In the genomic region with DNA sequence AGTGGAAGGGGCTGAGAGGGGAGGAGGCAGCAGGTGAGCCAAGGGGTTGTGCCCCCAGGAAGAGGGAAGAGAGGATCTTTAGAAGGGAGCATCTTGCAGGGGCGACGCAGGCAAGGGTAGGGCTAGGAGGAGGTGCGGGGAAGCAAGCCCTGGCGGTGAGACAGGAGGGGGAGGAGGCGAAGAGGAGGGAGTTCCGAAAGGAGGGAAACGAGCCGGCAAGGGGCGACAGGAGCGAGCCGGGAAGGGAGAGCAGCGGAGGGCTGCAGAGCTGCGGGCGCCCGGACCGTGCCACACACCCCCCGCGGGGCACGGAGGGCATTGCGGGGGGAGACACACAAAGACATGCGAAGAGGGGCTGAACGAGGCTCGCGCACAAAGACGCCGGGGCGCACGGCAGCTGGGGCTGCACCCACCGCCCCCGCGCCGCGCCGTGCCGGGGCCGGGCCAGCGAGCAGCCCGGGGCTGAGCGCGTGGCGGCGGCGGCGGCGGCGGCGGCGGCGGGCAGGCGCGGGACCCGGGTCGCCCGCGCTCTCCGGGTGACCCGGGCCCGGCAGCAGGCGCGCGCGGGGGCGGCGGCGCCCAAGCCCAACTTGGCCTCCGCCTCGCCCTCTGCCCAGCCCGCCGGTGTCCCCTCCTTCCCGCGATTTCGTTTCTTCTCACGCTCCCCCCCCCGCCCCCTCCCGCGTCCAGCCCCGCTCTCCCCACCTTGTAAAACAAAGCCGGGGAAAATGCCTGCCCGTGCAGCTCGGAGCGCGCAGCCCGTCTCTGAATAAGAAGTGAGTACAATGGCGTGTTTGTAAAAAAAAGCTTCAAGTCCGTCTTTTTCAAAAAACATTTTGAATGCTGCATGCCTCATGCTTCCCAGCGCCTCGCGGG, we compare ENCODE assay signal across 1 cellular context.
TF ChIP-seq lines count a peak whose summit lies in the region.

A gene with protein sequence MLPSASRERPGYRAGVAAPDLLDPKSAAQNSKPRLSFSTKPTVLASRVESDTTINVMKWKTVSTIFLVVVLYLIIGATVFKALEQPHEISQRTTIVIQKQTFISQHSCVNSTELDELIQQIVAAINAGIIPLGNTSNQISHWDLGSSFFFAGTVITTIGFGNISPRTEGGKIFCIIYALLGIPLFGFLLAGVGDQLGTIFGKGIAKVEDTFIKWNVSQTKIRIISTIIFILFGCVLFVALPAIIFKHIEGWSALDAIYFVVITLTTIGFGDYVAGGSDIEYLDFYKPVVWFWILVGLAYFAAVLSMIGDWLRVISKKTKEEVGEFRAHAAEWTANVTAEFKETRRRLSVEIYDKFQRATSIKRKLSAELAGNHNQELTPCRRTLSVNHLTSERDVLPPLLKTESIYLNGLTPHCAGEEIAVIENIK (plus strand): TSS at position 206 of the 876 bp plus-strand sequence. CDS start 649 bp downstream, at position 855.

TF ChIP-seq in HEK293, 187 proteins besides CTCF, POLR2A, EP300 and RAD21 (continued from another document):
- TF ChIP-seq, protein P1, sequence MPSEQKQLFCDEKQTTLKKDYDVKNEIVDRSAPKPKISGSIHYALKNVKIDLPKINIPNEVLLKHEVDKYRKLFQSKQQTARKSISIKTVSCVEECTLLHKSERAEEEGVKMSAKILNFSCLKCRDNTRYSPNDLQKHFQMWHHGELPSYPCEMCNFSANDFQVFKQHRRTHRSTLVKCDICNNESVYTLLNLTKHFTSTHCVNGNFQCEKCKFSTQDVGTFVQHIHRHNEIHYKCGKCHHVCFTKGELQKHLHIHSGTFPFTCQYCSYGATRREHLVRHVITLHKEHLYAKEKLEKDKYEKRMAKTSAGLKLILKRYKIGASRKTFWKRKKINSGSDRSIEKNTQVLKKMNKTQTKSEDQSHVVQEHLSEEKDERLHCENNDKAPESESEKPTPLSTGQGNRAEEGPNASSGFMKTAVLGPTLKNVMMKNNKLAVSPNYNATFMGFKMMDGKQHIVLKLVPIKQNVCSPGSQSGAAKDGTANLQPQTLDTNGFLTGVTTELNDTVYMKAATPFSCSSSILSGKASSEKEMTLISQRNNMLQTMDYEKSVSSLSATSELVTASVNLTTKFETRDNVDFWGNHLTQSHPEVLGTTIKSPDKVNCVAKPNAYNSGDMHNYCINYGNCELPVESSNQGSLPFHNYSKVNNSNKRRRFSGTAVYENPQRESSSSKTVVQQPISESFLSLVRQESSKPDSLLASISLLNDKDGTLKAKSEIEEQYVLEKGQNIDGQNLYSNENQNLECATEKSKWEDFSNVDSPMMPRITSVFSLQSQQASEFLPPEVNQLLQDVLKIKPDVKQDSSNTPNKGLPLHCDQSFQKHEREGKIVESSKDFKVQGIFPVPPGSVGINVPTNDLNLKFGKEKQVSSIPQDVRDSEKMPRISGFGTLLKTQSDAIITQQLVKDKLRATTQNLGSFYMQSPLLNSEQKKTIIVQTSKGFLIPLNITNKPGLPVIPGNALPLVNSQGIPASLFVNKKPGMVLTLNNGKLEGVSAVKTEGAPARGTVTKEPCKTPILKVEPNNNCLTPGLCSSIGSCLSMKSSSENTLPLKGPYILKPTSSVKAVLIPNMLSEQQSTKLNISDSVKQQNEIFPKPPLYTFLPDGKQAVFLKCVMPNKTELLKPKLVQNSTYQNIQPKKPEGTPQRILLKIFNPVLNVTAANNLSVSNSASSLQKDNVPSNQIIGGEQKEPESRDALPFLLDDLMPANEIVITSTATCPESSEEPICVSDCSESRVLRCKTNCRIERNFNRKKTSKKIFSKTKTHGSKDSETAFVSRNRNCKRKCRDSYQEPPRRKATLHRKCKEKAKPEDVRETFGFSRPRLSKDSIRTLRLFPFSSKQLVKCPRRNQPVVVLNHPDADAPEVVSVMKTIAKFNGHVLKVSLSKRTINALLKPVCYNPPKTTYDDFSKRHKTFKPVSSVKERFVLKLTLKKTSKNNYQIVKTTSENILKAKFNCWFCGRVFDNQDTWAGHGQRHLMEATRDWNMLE (tag by site-specific recombination; conservative IDR thresholded peaks at IDR 0.05; ENCODE audit: low read depth): no peak
- TF ChIP-seq ZFHX2 (tag by site-specific recombination; conservative IDR thresholded peaks at IDR 0.05): peak; percentile 52; the same call in 1 of the 2 replicates
- no peak for TF ChIP-seq ZFP3 (tag by site-specific recombination; IDR thresholded peaks at IDR 0.05; ENCODE audit: low read depth)
- TF ChIP-seq ZNF473 (tag by site-specific recombination; IDR thresholded peaks at IDR 0.05): no peak
- no peak for TF ChIP-seq ZNF169 (tag by site-specific recombination; IDR thresholded peaks at IDR 0.05)
- TF ChIP-seq ZNF174 (tag by site-specific recombination; IDR thresholded peaks at IDR 0.05): no peak
- peak; percentile 65; the same call in 1 of the 2 replicates for TF ChIP-seq ZBTB20 (tag by site-specific recombination; IDR thresholded peaks at IDR 0.05)
- no peak for TF ChIP-seq ZNF157 (tag by site-specific recombination; IDR thresholded peaks at IDR 0.05)
- TF ChIP-seq, protein P2, sequence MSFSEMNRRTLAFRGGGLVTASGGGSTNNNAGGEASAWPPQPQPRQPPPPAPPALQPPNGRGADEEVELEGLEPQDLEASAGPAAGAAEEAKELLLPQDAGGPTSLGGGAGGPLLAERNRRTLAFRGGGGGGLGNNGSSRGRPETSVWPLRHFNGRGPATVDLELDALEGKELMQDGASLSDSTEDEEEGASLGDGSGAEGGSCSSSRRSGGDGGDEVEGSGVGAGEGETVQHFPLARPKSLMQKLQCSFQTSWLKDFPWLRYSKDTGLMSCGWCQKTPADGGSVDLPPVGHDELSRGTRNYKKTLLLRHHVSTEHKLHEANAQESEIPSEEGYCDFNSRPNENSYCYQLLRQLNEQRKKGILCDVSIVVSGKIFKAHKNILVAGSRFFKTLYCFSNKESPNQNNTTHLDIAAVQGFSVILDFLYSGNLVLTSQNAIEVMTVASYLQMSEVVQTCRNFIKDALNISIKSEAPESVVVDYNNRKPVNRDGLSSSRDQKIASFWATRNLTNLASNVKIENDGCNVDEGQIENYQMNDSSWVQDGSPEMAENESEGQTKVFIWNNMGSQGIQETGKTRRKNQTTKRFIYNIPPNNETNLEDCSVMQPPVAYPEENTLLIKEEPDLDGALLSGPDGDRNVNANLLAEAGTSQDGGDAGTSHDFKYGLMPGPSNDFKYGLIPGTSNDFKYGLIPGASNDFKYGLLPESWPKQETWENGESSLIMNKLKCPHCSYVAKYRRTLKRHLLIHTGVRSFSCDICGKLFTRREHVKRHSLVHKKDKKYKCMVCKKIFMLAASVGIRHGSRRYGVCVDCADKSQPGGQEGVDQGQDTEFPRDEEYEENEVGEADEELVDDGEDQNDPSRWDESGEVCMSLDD (tag by site-specific recombination; IDR thresholded peaks at IDR 0.05): peak; percentile 53; the same call in 1 of the 2 replicates
- TF ChIP-seq ZNF548 (tag by site-specific recombination; IDR thresholded peaks at IDR 0.05): no peak
- peak; percentile 49; the same call in 1 of the 2 replicates for TF ChIP-seq GLIS2 (tag by site-specific recombination; IDR thresholded peaks at IDR 0.05)
- no peak for TF ChIP-seq ZNF558 (tag by site-specific recombination; IDR thresholded peaks at IDR 0.05)
- TF ChIP-seq, protein P3, sequence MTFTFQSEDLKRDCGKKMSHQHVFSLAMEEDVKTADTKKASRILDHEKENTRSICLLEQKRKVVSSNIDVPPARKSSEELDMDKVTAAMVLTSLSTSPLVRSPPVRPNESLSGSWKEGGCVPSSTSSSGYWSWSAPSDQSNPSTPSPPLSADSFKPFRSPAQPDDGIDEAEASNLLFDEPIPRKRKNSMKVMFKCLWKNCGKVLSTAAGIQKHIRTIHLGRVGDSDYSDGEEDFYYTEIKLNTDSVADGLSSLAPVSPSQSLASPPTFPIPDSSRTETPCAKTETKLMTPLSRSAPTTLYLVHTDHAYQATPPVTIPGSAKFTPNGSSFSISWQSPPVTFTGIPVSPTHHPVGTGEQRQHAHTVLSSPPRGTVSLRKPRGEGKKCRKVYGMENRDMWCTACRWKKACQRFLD (tag by site-specific recombination; IDR thresholded peaks at IDR 0.05): no peak
- TF ChIP-seq, protein P4, sequence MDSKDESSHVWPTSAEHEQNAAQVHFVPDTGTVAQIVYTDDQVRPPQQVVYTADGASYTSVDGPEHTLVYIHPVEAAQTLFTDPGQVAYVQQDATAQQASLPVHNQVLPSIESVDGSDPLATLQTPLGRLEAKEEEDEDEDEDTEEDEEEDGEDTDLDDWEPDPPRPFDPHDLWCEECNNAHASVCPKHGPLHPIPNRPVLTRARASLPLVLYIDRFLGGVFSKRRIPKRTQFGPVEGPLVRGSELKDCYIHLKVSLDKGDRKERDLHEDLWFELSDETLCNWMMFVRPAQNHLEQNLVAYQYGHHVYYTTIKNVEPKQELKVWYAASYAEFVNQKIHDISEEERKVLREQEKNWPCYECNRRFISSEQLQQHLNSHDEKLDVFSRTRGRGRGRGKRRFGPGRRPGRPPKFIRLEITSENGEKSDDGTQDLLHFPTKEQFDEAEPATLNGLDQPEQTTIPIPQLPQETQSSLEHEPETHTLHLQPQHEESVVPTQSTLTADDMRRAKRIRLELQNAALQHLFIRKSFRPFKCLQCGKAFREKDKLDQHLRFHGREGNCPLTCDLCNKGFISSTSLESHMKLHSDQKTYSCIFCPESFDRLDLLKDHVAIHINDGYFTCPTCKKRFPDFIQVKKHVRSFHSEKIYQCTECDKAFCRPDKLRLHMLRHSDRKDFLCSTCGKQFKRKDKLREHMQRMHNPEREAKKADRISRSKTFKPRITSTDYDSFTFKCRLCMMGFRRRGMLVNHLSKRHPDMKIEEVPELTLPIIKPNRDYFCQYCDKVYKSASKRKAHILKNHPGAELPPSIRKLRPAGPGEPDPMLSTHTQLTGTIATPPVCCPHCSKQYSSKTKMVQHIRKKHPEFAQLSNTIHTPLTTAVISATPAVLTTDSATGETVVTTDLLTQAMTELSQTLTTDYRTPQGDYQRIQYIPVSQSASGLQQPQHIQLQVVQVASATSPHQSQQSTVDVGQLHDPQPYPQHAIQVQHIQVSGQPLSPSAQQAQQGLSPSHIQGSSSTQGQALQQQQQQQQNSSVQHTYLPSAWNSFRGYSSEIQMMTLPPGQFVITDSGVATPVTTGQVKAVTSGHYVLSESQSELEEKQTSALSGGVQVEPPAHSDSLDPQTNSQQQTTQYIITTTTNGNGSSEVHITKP (tag by site-specific recombination; IDR thresholded peaks at IDR 0.05): 0 out of 2 replicates have a peak, but pooled peaks have one; percentile 31
- no peak for TF ChIP-seq ZNF830 (tag by site-specific recombination; IDR thresholded peaks at IDR 0.05; ENCODE audit: low read depth)
